8 cellular contexts compared by ENCODE assay signal in the genomic region with DNA sequence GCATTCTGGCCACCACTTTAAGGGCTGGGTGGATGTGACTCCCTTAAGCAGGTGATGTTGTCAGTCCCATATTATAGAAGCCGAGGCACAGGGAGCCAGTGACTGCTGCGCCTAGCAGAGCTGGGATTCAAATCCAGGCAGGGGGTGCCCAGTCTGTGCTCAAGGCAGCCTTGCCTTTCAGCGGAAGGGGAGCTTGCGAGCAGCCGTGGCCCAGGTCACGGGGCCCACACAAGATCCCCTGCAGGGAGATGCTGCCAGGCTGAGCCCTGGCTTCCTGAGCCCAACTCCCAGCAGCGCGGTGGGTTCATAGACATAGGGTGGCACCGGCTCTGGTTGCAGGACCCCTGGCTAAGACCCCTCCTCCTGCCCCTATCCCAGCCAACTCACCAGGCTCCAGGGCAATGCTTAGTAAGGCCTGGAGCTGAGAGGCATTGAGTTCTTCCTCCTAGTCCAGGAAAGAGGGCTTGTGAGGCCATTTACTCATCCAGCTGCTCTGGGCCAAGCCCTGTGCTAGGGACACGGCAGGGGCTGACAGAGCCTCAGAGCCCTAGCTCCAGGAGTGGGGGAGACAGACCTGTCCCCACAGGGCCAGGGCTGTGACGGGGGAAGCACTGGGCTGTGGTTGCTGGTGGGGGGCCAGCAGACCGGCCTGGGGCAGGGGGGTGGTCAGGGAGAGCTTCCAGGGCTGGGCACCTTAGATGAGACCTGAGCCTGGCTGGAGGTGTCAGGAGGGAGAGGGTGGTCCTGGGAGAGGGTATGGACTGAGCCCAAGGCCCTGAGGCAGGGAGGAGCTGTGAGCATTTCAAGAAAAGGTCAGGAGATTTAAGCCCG. TPM values are rescaled to one million over a fixed set of nuclear protein-coding genes. Genes with fewer than 3 reads are reported as not detected.
DNase-seq lines count a peak whose midpoint lies in the region; ATAC-seq and TF ChIP-seq lines count a peak whose summit lies in the region.

No MANE protein-coding gene starts in this region.

- CTCF ChIA-PET in T-cell (lab: Charles Lee), result interaction anchor here in 1 of 2 donors (2.8 kb wide), 1 partner anchor 196 kb away, joined by 9 read pairs; a partner anchor contains a TSS

- H3K4me3 Mint-ChIP-seq in T-cell, result peak overlapping the region; percentile 59 to 65 (median 61)
- H3K4me3 Mint-ChIP-seq in naive thymus-derived CD8-positive, alpha-beta T cell, result peak overlapping the region; percentile 71 to 86 (median 77)

- peak overlapping the region; percentile 88 to 90 for H3K27ac Mint-ChIP-seq in T-cell
- H3K27ac Mint-ChIP-seq in naive thymus-derived CD8-positive, alpha-beta T cell, result peak overlapping the region; percentile 44 to 92 (median 80)

- POLR2A ChIA-PET in T-cell (lab: Charles Lee), result no interaction called here
- POLR2A ChIA-PET in naive thymus-derived CD8-positive, alpha-beta T cell (lab: Charles Lee), result interaction anchor here (0.5 to 2.6 kb wide), 11 partner anchors 10 to 825 kb away, joined by 3 to 16 read pairs (median 4); a partner anchor contains a TSS

- H3K9me3 Mint-ChIP-seq in T-cell, result no peaks in the 10 kb centered on the region
- no peaks in the 10 kb centered on the region for H3K9me3 Mint-ChIP-seq in naive thymus-derived CD8-positive, alpha-beta T cell

- TF ChIP-seq POLR2A in GM18505 (IDR thresholded peaks at IDR 0.05; ENCODE audit: borderline replicate concordance, extremely low read depth, insufficient read depth, insufficient read length), result no peak

- H3K4me1 Mint-ChIP-seq in T-cell, result peaks cover 44 to 65% (median 54%) of the 10 kb centered on the region in 3 donors
- peaks cover 16 to 72% (median 49%) of the 10 kb centered on the region in 4 donors for H3K4me1 Mint-ChIP-seq in naive thymus-derived CD8-positive, alpha-beta T cell

- peak; percentile 45 for DNase-seq in AG08396 (ENCODE audit: low spot score)
- peak in 18 of 34 experiments; percentile 13 to 44 (median 32) for DNase-seq in T-cell
- DNase-seq in dermis blood vessel endothelial cell, result peak; percentile 35
- DNase-seq in naive thymus-derived CD8-positive, alpha-beta T cell, result peak in 4 of 10 donors; percentile 24 to 48 (median 46)
- no peak for DNase-seq in anterior cingulate cortex (lab: John Stamatoyannopoulos, UW)

- no peaks in the 10 kb centered on the region for H3K27me3 Mint-ChIP-seq in T-cell
- peaks cover 0 to 3% (median 0%) of the 10 kb centered on the region in 5 donors for H3K27me3 Mint-ChIP-seq in naive thymus-derived CD8-positive, alpha-beta T cell

- ATAC-seq in GM21723 (IDR thresholded peaks at IDR 0.05; ENCODE audit: unreplicated experiment) (peak; percentile 44), T-cell (replicated peaks in 1 of 4) (peak; percentile 14 to 52 (median 46)), GM18505 (IDR thresholded peaks at IDR 0.05; ENCODE audit: unreplicated experiment) (no peak), HG03442 (IDR thresholded peaks at IDR 0.05; ENCODE audit: unreplicated experiment) (no peak)
- peak; percentile 40 to 50 for ATAC-seq in naive thymus-derived CD8-positive, alpha-beta T cell

- H3K36me3 Mint-ChIP-seq in T-cell, result peaks cover 3% of the 10 kb centered on the region
- no peaks in the 10 kb centered on the region for H3K36me3 Mint-ChIP-seq in naive thymus-derived CD8-positive, alpha-beta T cell

RNA-seq across cellular contexts. Expression of a gene that starts 9.6 kb away (rescaled TPM):
- total RNA-seq in T-cell, result 10 to 100 TPM in 2 of 5 donors, 1 to 10 TPM in 3; 2.5 to 13.8 (median 8.8) TPM
- 0.05 TPM in 1 of 2 replicates, not detected in the other for total RNA-seq in dermis blood vessel endothelial cell
- 1 to 10 TPM; 8.2 TPM for total RNA-seq in naive thymus-derived CD8-positive, alpha-beta T cell
- polyA plus RNA-seq in naive thymus-derived CD8-positive, alpha-beta T cell, result 1 to 10 TPM; 2.0 to 6.2 (median 4.6) TPM

RNA-seq across cellular contexts. Expression of a gene that starts 38.7 kb away (rescaled TPM):
- not detected for total RNA-seq in T-cell
- not detected in 2 replicates for total RNA-seq in dermis blood vessel endothelial cell
- total RNA-seq in naive thymus-derived CD8-positive, alpha-beta T cell, result not detected
- not detected for polyA plus RNA-seq in naive thymus-derived CD8-positive, alpha-beta T cell

RNA-seq across cellular contexts. Expression of a gene that starts 54.4 kb away (rescaled TPM):
- total RNA-seq in T-cell, result not detected
- 1.4 TPM in 1 of 2 replicates, not detected in the other for total RNA-seq in dermis blood vessel endothelial cell
- total RNA-seq in naive thymus-derived CD8-positive, alpha-beta T cell, result not detected
- not detected for polyA plus RNA-seq in naive thymus-derived CD8-positive, alpha-beta T cell

Comparison
In these comparisons a context has a peak if more than half of its experiments do, and no peak if none do; other contexts are left out.
1. DNase-seq: peak in AG08396 (single experiment), T-cell (18 of 34) and dermis blood vessel endothelial cell (single experiment); none in anterior cingulate cortex (0 of 58).
2. ATAC-seq: peak in GM21723 (single experiment), T-cell (4 of 4) and naive thymus-derived CD8-positive, alpha-beta T cell (2 of 2); none in GM18505 (single experiment) and HG03442 (single experiment).